Comparison of ENCODE assay signal across 1 cellular context in genomic region chr17:47239663-47240374, GRCh38.
A peak's percentile ranks its signal among the peaks of the same experiment; 100 is the strongest.
TF ChIP-seq lines count a peak whose summit lies in the region.

No MANE protein-coding gene starts in this region.

TF ChIP-seq in K562, 482 proteins besides CTCF, POLR2A, EP300 and RAD21 (continued from another document and continues in another):
- TF ChIP-seq ZNF318 (IDR thresholded peaks at IDR 0.05; ENCODE audit: borderline replicate concordance in 1 of 2, low read depth in 1 of 2) (no peak), TRIM24 (IDR thresholded peaks at IDR 0.05) (no peak), ZNF311 (CRISPR knock-in tag; IDR thresholded peaks at IDR 0.05) (no peak; the same call in 1 of the 2 replicates), U2AF2 (optimal IDR thresholded peaks at IDR 0.05; ENCODE audit: low read depth, low read length) (no peak), HDGF (IDR thresholded peaks at IDR 0.05) (no peak), HEY1 (CRISPR knock-in tag; IDR thresholded peaks at IDR 0.05; ENCODE audit: borderline replicate concordance) (no peak), MAFF (IDR thresholded peaks at IDR 0.05; ENCODE audit: low read length) (no peak), ZBED1 (IDR thresholded peaks at IDR 0.05) (no peak), MGA (IDR thresholded peaks at IDR 0.05) (peak; percentile 39; the same call in 1 of the 2 replicates), KDM1A (IDR thresholded peaks at IDR 0.05) (peak in 1 of 2 experiments; percentile 50; a peak in 1 of 4 replicates), STAG1 (CRISPR knock-in tag; IDR thresholded peaks at IDR 0.05; ENCODE audit: borderline replicate concordance) (no peak), RHOXF2B (CRISPR knock-in tag; conservative IDR thresholded peaks at IDR 0.05) (no peak), ZBTB26 (CRISPR knock-in tag; IDR thresholded peaks at IDR 0.05) (no peak), ZBTB1 (CRISPR knock-in tag; IDR thresholded peaks at IDR 0.05; ENCODE audit: borderline replicate concordance, low read depth) (no peak), ZNF584 (CRISPR knock-in tag; IDR thresholded peaks at IDR 0.05; ENCODE audit: low read depth) (peak; percentile 85), TAL1 (IDR thresholded peaks at IDR 0.05) (no peak), ZNF232 (CRISPR knock-in tag; IDR thresholded peaks at IDR 0.05) (no peak), BRD9 (IDR thresholded peaks at IDR 0.05; ENCODE audit: low read depth, partially characterized antibody) (peak; percentile 16), FOXA1 (IDR thresholded peaks at IDR 0.05; ENCODE audit: borderline replicate concordance) (no peak), GATA2 (CRISPR knock-in tag; IDR thresholded peaks at IDR 0.05) (no peak), POLR3A (IDR thresholded peaks at IDR 0.05; ENCODE audit: borderline replicate concordance, extremely low read depth, insufficient read depth, insufficient read length) (no peak), SLC30A9 (CRISPR knock-in tag; IDR thresholded peaks at IDR 0.05) (no peak), SPI1 (IDR thresholded peaks at IDR 0.05; ENCODE audit: borderline replicate concordance, low read depth, low read length) (peak; percentile 67; the same call in 1 of the 2 replicates), XRCC4 (IDR thresholded peaks at IDR 0.05; ENCODE audit: extremely low read depth, insufficient read depth, insufficient read length) (no peak), ZNF444 (CRISPR knock-in tag; IDR thresholded peaks at IDR 0.05) (no peak), ZNF79 (CRISPR knock-in tag; IDR thresholded peaks at IDR 0.05; ENCODE audit: low read depth) (no peak), BCLAF1 (IDR thresholded peaks at IDR 0.05; ENCODE audit: borderline replicate concordance in 1 of 2, control insufficient read depth in 1 of 2, low read depth in 2 of 2, low read length in 1 of 2) (no peak), SMAD2 (IDR thresholded peaks at IDR 0.05; ENCODE audit: low read depth, low read length) (no peak), ZNF644 (tag; IDR thresholded peaks at IDR 0.05; ENCODE audit: low read depth) (no peak), TEAD2 (tag; IDR thresholded peaks at IDR 0.05) (no peak), NR3C1 (CRISPR knock-in tag; IDR thresholded peaks at IDR 0.05) (no peak), PRMT5 (CRISPR knock-in tag; IDR thresholded peaks at IDR 0.05) (no peak), ZNF140 (CRISPR knock-in tag; IDR thresholded peaks at IDR 0.05) (no peak), LARP7 (IDR thresholded peaks at IDR 0.05) (no peak), RBBP5 (IDR thresholded peaks at IDR 0.05; ENCODE audit: borderline replicate concordance, insufficient read depth, low read length, poor library complexity, severe bottlenecking) (no peak)
- TF ChIP-seq, protein P1, sequence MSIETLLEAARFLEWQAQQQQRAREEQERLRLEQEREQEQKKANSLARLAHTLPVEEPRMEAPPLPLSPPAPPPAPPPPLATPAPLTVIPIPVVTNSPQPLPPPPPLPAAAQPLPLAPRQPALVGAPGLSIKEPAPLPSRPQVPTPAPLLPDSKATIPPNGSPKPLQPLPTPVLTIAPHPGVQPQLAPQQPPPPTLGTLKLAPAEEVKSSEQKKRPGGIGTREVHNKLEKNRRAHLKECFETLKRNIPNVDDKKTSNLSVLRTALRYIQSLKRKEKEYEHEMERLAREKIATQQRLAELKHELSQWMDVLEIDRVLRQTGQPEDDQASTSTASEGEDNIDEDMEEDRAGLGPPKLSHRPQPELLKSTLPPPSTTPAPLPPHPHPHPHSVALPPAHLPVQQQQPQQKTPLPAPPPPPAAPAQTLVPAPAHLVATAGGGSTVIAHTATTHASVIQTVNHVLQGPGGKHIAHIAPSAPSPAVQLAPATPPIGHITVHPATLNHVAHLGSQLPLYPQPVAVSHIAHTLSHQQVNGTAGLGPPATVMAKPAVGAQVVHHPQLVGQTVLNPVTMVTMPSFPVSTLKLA (conservative IDR thresholded peaks at IDR 0.05), result no peak
